8 cellular contexts compared by ENCODE assay signal in genomic region chr16:70253291-70254094, GRCh38. TPM values are rescaled to one million over a fixed set of nuclear protein-coding genes. Genes with fewer than 3 reads are reported as not detected.
A peak's percentile ranks its signal among the peaks of the same experiment; 100 is the strongest.
DNase-seq lines count a peak whose midpoint lies in the region; ATAC-seq and TF ChIP-seq lines count a peak whose summit lies in the region.

No MANE protein-coding gene starts in this region.

- POLR2A ChIA-PET in HEK293T (lab: Yijun Ruan, JAX), result interaction anchor here (0.7 to 1.6 kb wide), 2 partner anchors 35 to 128 kb away, joined by 3 to 5 read pairs; partner anchors contain the start of gene AARS1

- H3K4me3 ChIP-seq in fibroblast of mammary gland (ENCODE audit: control insufficient read depth, low read depth, low read length), result no peak overlapping the region

- intact Hi-C loops in activated CD4-positive, alpha-beta T cell treated with anti-CD3 and anti-CD28 coated beads, Interleukin-2, amount 10 ng/mL, durations not matched to agents 24 days and 14 days (cut with micrococcal nuclease), result loop anchor here (2.0 to 10.0 kb wide), 3 partner anchors 34 to 271 kb away; partner anchors contain the start of genes AARS1, COG4, PDPR and SF3B3

- peaks cover 10% of the 10 kb centered on the region for H3K4me1 Mint-ChIP-seq in activated CD4-positive, alpha-beta T cell treated with anti-CD3 and anti-CD28 coated beads, Interleukin-2, amount 10 ng/mL, durations not matched to agents 24 days and 14 days

- CTCF ChIA-PET in HEK293T (lab: Yijun Ruan, JAX), result interaction anchor here (1.9 kb wide), 1 partner anchor 14 kb away, joined by 9 read pairs; no protein-coding TSS in a partner anchor

- H3K36me3 Mint-ChIP-seq in activated CD4-positive, alpha-beta T cell treated with anti-CD3 and anti-CD28 coated beads, Interleukin-2, amount 10 ng/mL, durations not matched to agents 24 days and 14 days (ENCODE audit: low read depth), result peaks cover 63% of the 10 kb centered on the region

- TF ChIP-seq CTCF in fibroblast of mammary gland (conservative IDR thresholded peaks at IDR 0.05; ENCODE audit: control insufficient read depth, insufficient read depth, low read depth, low read length), result peak; percentile 55

- no peak for ATAC-seq in GM19035 (IDR thresholded peaks at IDR 0.05; ENCODE audit: unreplicated experiment)
- ATAC-seq in GM21825 (IDR thresholded peaks at IDR 0.05; ENCODE audit: unreplicated experiment), result no peak
- no peak for ATAC-seq in GM18861 (IDR thresholded peaks at IDR 0.05; ENCODE audit: unreplicated experiment)

- DNase-seq in COLO668 (lab: John Stamatoyannopoulos, UW; ENCODE audit: unreplicated experiment) (peak; percentile 28), HEK293T (ENCODE audit: extremely low spot score) (peak; percentile 54), fibroblast of mammary gland (ENCODE audit: low read depth) (peak; percentile 58)
- peak; percentile 83 for DNase-seq in activated CD4-positive, alpha-beta T cell treated with anti-CD3 and anti-CD28 coated beads, Interleukin-2, amount 10 ng/mL, durations not matched to agents 24 days and 14 days
- peak; percentile 24 for DNase-seq in stimulated activated CD4-positive, alpha-beta T cell treated with anti-CD3 and anti-CD28 coated beads, Interleukin-12 subunit alpha, Interleukin-12 subunit beta, amount 100 ng/mL, for 4 hours

- H3K4me3 Mint-ChIP-seq in activated CD4-positive, alpha-beta T cell treated with anti-CD3 and anti-CD28 coated beads, Interleukin-2, amount 10 ng/mL, durations not matched to agents 24 days and 14 days, result no peak overlapping the region

- no peaks in the 10 kb centered on the region for H3K27me3 Mint-ChIP-seq in activated CD4-positive, alpha-beta T cell treated with anti-CD3 and anti-CD28 coated beads, Interleukin-2, amount 10 ng/mL, durations not matched to agents 24 days and 14 days

- H3K9me3 Mint-ChIP-seq in activated CD4-positive, alpha-beta T cell treated with anti-CD3 and anti-CD28 coated beads, Interleukin-2, amount 10 ng/mL, durations not matched to agents 24 days and 14 days, result no peaks in the 10 kb centered on the region

- H3K27ac Mint-ChIP-seq in activated CD4-positive, alpha-beta T cell treated with anti-CD3 and anti-CD28 coated beads, Interleukin-2, amount 10 ng/mL, durations not matched to agents 24 days and 14 days, result peak overlapping the region; percentile 51

TF ChIP-seq in HEK293T, 16 proteins besides CTCF, POLR2A, EP300 and RAD21:
- TF ChIP-seq, protein P1, sequence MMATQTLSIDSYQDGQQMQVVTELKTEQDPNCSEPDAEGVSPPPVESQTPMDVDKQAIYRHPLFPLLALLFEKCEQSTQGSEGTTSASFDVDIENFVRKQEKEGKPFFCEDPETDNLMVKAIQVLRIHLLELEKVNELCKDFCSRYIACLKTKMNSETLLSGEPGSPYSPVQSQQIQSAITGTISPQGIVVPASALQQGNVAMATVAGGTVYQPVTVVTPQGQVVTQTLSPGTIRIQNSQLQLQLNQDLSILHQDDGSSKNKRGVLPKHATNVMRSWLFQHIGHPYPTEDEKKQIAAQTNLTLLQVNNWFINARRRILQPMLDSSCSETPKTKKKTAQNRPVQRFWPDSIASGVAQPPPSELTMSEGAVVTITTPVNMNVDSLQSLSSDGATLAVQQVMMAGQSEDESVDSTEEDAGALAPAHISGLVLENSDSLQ (IDR thresholded peaks at IDR 0.05), result no peak
- TF ChIP-seq NFRKB (IDR thresholded peaks at IDR 0.05) (no peak), FOXA1 (IDR thresholded peaks at IDR 0.05) (no peak), ELF4 (IDR thresholded peaks at IDR 0.05) (no peak), HDGF (IDR thresholded peaks at IDR 0.05; ENCODE audit: borderline replicate concordance) (no peak), LEF1 (IDR thresholded peaks at IDR 0.05; ENCODE audit: borderline replicate concordance) (no peak), ZNF384 (IDR thresholded peaks at IDR 0.05) (no peak), FOXM1 (IDR thresholded peaks at IDR 0.05; ENCODE audit: borderline replicate concordance) (no peak), SUZ12 (IDR thresholded peaks at IDR 0.05) (no peak), L3MBTL2 (conservative IDR thresholded peaks at IDR 0.05) (no peak), ARNT (IDR thresholded peaks at IDR 0.05) (no peak), CTBP1 (IDR thresholded peaks at IDR 0.05; ENCODE audit: borderline replicate concordance) (no peak), SP1 (IDR thresholded peaks at IDR 0.05) (no peak), FOXK2 (IDR thresholded peaks at IDR 0.05) (no peak), BHLHE40 (IDR thresholded peaks at IDR 0.05; ENCODE audit: borderline replicate concordance) (no peak)

RNA-seq across cellular contexts. Expression of gene EXOSC6, which starts 1.8 kb away (rescaled TPM):
- total RNA-seq in activated CD4-positive, alpha-beta T cell treated with anti-CD3 and anti-CD28 coated beads, Interleukin-2, amount 10 ng/mL, durations not matched to agents 24 days and 14 days, result 38.0 and 39.2 TPM in 2 replicates

RNA-seq across cellular contexts. Expression of gene AARS1, which starts 35.8 kb away (rescaled TPM):
- 115 and 117 TPM in 2 replicates for total RNA-seq in activated CD4-positive, alpha-beta T cell treated with anti-CD3 and anti-CD28 coated beads, Interleukin-2, amount 10 ng/mL, durations not matched to agents 24 days and 14 days

RNA-seq across cellular contexts. Expression of gene DDX19B, which starts 45.5 kb away (rescaled TPM):
- total RNA-seq in activated CD4-positive, alpha-beta T cell treated with anti-CD3 and anti-CD28 coated beads, Interleukin-2, amount 10 ng/mL, durations not matched to agents 24 days and 14 days, result 29.4 and 30.4 TPM in 2 replicates

Comparison
In these comparisons a context has a peak if more than half of its experiments do, and no peak if none do; other contexts are left out.
1. DNase-seq: peak in every context shown above with its lines; median percentile 83 in activated CD4-positive, alpha-beta T cell treated with anti-CD3 and anti-CD28 coated beads, Interleukin-2, amount 10 ng/mL, durations not matched to agents 24 days and 14 days; 58 in fibroblast of mammary gland; 54 in HEK293T; 28 in COLO668; 24 in stimulated activated CD4-positive, alpha-beta T cell treated with anti-CD3 and anti-CD28 coated beads, Interleukin-12 subunit alpha, Interleukin-12 subunit beta, amount 100 ng/mL, for 4 hours.